Comparison of ENCODE assay signal across 16 cellular contexts in genomic region chr17:28345420-28346198, GRCh38. TPM values are rescaled to one million over a fixed set of nuclear protein-coding genes. Genes with fewer than 3 reads are reported as not detected.
DNase-seq lines count a peak whose midpoint lies in the region; ATAC-seq and TF ChIP-seq lines count a peak whose summit lies in the region.
"Had no signal": no experiment of that assay in that cellular context is flagged by ENCODE, and none has a peak within 500 bp of the region (broad histone marks: within the 10 kb centered on the region; RNA-seq: fewer than 3 reads in every experiment).

No MANE protein-coding gene starts in this region.

- H3K4me3 Mint-ChIP-seq in chondrocyte (ENCODE audit: unreplicated experiment): no peak overlapping the region
- H3K4me3 Mint-ChIP-seq: activated naive CD8-positive, alpha-beta T cell treated with anti-CD3 and anti-CD28 coated beads, Interleukin-2, amount 10 ng/mL, durations not matched to agents 7 days and 5 days had no signal

- H3K9me3 Mint-ChIP-seq in chondrocyte (ENCODE audit: low read depth): no peaks in the 10 kb centered on the region
- H3K9me3 Mint-ChIP-seq: activated naive CD8-positive, alpha-beta T cell treated with anti-CD3 and anti-CD28 coated beads, Interleukin-2, amount 10 ng/mL, durations not matched to agents 7 days and 5 days had no signal

- H3K27me3 Mint-ChIP-seq in chondrocyte (ENCODE audit: low read depth): no peaks in the 10 kb centered on the region
- H3K27me3 Mint-ChIP-seq: activated naive CD8-positive, alpha-beta T cell treated with anti-CD3 and anti-CD28 coated beads, Interleukin-2, amount 10 ng/mL, durations not matched to agents 7 days and 5 days had no signal

- DNase-seq in AG10803 (ENCODE audit: low read depth) (peak; percentile 23), MG63 (peak; percentile 22), chondrocyte (ENCODE audit: low spot score) (no peak), lung (ENCODE audit: low spot score) (peak; percentile 51), AG08395 (ENCODE audit: low spot score) (no peak), GDM1 (lab: John Stamatoyannopoulos, UW) (no peak)
- DNase-seq: activated CD4-positive, alpha-beta T cell treated with anti-CD3 and anti-CD28 coated beads for 48 hours; activated naive CD8-positive, alpha-beta T cell treated with anti-CD3 and anti-CD28 coated beads, Interleukin-2, amount 10 ng/mL, durations not matched to agents 7 days and 5 days; kidney glomerular epithelial cell; NCI-H1436 had no signal

- H3K36me3 ChIP-seq in MG63: peaks cover 87% of the 10 kb centered on the region
- H3K36me3 ChIP-seq in lung (ENCODE audit: control insufficient read depth in 2 of 2, insufficient read depth in 2 of 2, low read length in 2 of 2): peaks cover 24 to 72% of the 10 kb centered on the region in 2 donors

- TF ChIP-seq CTCF in AG10803 (conservative IDR thresholded peaks at IDR 0.05; ENCODE audit: low read length): no peak
- no peak for TF ChIP-seq CTCF in chondrocyte (IDR thresholded peaks at IDR 0.05)
- TF ChIP-seq CTCF in lung (IDR thresholded peaks at IDR 0.05; ENCODE audit: control extremely low read depth, extremely low read depth): no peak

- H3K27ac ChIP-seq in lung (ENCODE audit: low read depth in 1 of 2, low read length in 1 of 2): peak overlapping the region in 1 of 2 donors; percentile 4
- H3K27ac ChIP-seq: esophagus muscularis mucosa, SJSA1 had no signal

- no peaks in the 10 kb centered on the region for H3K9me3 ChIP-seq in MG63
- H3K9me3 ChIP-seq in lung (ENCODE audit: control insufficient read depth in 2 of 2, insufficient read depth in 1 of 2, low read length in 1 of 2): no peaks in the 10 kb centered on the region
- H3K9me3 ChIP-seq: esophagus muscularis mucosa, SJSA1 had no signal

- peaks cover 33% of the 10 kb centered on the region for H3K36me3 Mint-ChIP-seq in chondrocyte (ENCODE audit: low read depth)

- H3K4me1 Mint-ChIP-seq in chondrocyte (ENCODE audit: low read depth): peaks cover 32% of the 10 kb centered on the region
- H3K4me1 Mint-ChIP-seq: activated naive CD8-positive, alpha-beta T cell treated with anti-CD3 and anti-CD28 coated beads, Interleukin-2, amount 10 ng/mL, durations not matched to agents 7 days and 5 days had no signal

- ATAC-seq in lung (ENCODE audit: insufficient read depth, low FRiP score) (no peak), HG03442 (IDR thresholded peaks at IDR 0.05; ENCODE audit: unreplicated experiment) (no peak), HG03457 (IDR thresholded peaks at IDR 0.05; ENCODE audit: unreplicated experiment) (no peak)

- no peak overlapping the region for H3K4me3 ChIP-seq in AG10803 (ENCODE audit: low read length)
- no peak overlapping the region for H3K4me3 ChIP-seq in MG63
- no peak overlapping the region for H3K4me3 ChIP-seq in lung
- H3K4me3 ChIP-seq: esophagus muscularis mucosa, SJSA1 had no signal

- WGBS in lung, 2 donors: 59 to 80% methylated on average over 13 of the region's 13 CpGs

- H3K27ac Mint-ChIP-seq in chondrocyte (ENCODE audit: unreplicated experiment): peak overlapping the region; percentile 92
- H3K27ac Mint-ChIP-seq: activated naive CD8-positive, alpha-beta T cell treated with anti-CD3 and anti-CD28 coated beads, Interleukin-2, amount 10 ng/mL, durations not matched to agents 7 days and 5 days had no signal

- peaks cover 0 to 4% of the 10 kb centered on the region in 2 donors for H3K4me1 ChIP-seq in lung (ENCODE audit: control insufficient read depth in 2 of 2, insufficient read depth in 2 of 2, low read length in 2 of 2)

- H3K27me3 ChIP-seq in MG63 (no peaks in the 10 kb centered on the region), lung (ENCODE audit: control insufficient read depth, insufficient read depth) (no peaks in the 10 kb centered on the region)
- H3K27me3 ChIP-seq: esophagus muscularis mucosa, SJSA1 had no signal

RNA-seq across cellular contexts. Expression of gene TNFAIP1, which starts 10.0 kb away (rescaled TPM):
- total RNA-seq in MG63 (2014; rRNA removed; shearing (Covaris generic); ENCODE audit: low replicate concordance): 29.2 and 31.9 TPM in 2 replicates
- total RNA-seq in chondrocyte (52.0 to 79.5 TPM (median 74.0 TPM) in 3 replicates), lung (10 to 100 TPM; 35.0 to 59.6 TPM)
- polyA plus RNA-seq in lung: 10 to 100 TPM; 17.7 to 36.9 TPM

RNA-seq across cellular contexts. Expression of gene IFT20, which starts 10.3 kb away (rescaled TPM):
- 41.9 and 64.9 TPM in 2 replicates for total RNA-seq in MG63 (2014; rRNA removed; shearing (Covaris generic); ENCODE audit: low replicate concordance)
- 63.7 to 70.2 TPM (median 64.3 TPM) in 3 replicates for total RNA-seq in chondrocyte
- 10 to 100 TPM; 29.5 to 36.0 TPM for total RNA-seq in lung
- 10 to 100 TPM; 35.6 to 74.1 TPM for polyA plus RNA-seq in lung

RNA-seq across cellular contexts. Expression of gene POLDIP2, which starts 11.7 kb away (rescaled TPM):
- total RNA-seq in MG63 (2014; rRNA removed; shearing (Covaris generic); ENCODE audit: low replicate concordance): 161 and 244 TPM in 2 replicates
- total RNA-seq in chondrocyte: 70.1 to 70.8 TPM (median 70.4 TPM) in 3 replicates
- total RNA-seq in lung: 10 to 100 TPM; 38.7 to 82.6 TPM
- polyA plus RNA-seq in lung: 10 to 100 TPM; 43.6 to 80.9 TPM

RNA-seq across cellular contexts. Expression of gene SEBOX, which starts 19.4 kb away (rescaled TPM):
- total RNA-seq in MG63 (2014; rRNA removed; shearing (Covaris generic); ENCODE audit: low replicate concordance): not detected in 2 replicates
- total RNA-seq in chondrocyte: not detected in 3 replicates
- total RNA-seq in lung: not detected
- not detected for polyA plus RNA-seq in lung
- total RNA-seq: activated naive CD8-positive, alpha-beta T cell treated with anti-CD3 and anti-CD28 coated beads, Interleukin-2, amount 10 ng/mL, durations not matched to agents 7 days and 5 days; esophagus muscularis mucosa; H7; sciatic nerve; SJSA1 had no signal

RNA-seq across cellular contexts. Expression of gene VTN, which starts 24.5 kb away (rescaled TPM):
- 3.3 TPM in 1 of 2 replicates, not detected in the other for total RNA-seq in MG63 (2014; rRNA removed; shearing (Covaris generic); ENCODE audit: low replicate concordance)
- total RNA-seq in chondrocyte (0.31 to 0.55 TPM (median 0.41 TPM) in 3 replicates), lung (1 to 10 TPM in 1 of 2 donors, under 1 TPM in 1; 0.40 to 2.5 TPM)
- polyA plus RNA-seq in lung: 1 to 10 TPM; 1.3 to 1.9 TPM

Comparison
In these comparisons a context has a peak if more than half of its experiments do, and no peak if none do; other contexts are left out.
1. DNase-seq: peak in AG10803 (single experiment), MG63 (single experiment) and lung (single experiment); none in chondrocyte (single experiment), AG08395 (single experiment) and GDM1 (single experiment).